ENCODE assay signal across 8 cellular contexts in genomic region chr5:174571662-174572397, GRCh38.
A peak's percentile ranks its signal among the peaks of the same experiment; 100 is the strongest.
DNase-seq lines count a peak whose midpoint lies in the region; ATAC-seq and TF ChIP-seq lines count a peak whose summit lies in the region.

No MANE protein-coding gene starts in this region.

- no peak overlapping the region for H3K27ac ChIP-seq in CD8-positive, alpha-beta memory T cell (ENCODE audit: low read depth, low read length)

- no peaks in the 10 kb centered on the region for H3K36me3 Mint-ChIP-seq in CD8-positive, alpha-beta memory T cell

- H3K9me3 Mint-ChIP-seq in CD8-positive, alpha-beta memory T cell, result peaks cover 0 to 5% (median 2%) of the 10 kb centered on the region in 5 donors

- no peaks in the 10 kb centered on the region for H3K36me3 ChIP-seq in CD8-positive, alpha-beta memory T cell (ENCODE audit: insufficient read depth, low read length)

- no peak for ATAC-seq in HG03095 (IDR thresholded peaks at IDR 0.05; ENCODE audit: unreplicated experiment)

- CTCF ChIA-PET in CD8-positive, alpha-beta memory T cell (lab: Charles Lee), result no interaction called here

- WGBS in lower leg skin, 2 donors, result 8 to 12% methylated on average over 7 of the region's 7 CpGs

- POLR2A ChIA-PET in CD8-positive, alpha-beta memory T cell (lab: Charles Lee), result no interaction called here

- no peak for TF ChIP-seq CTCF in lower leg skin (IDR thresholded peaks at IDR 0.05)

- TF ChIP-seq POLR2A in lower leg skin (IDR thresholded peaks at IDR 0.05), result no peak

- H3K4me3 ChIP-seq in lower leg skin (ENCODE audit: low read depth, poor library complexity, severe bottlenecking), result no peak overlapping the region
- H3K4me3 ChIP-seq in CD8-positive, alpha-beta memory T cell (ENCODE audit: low read length), result no peak overlapping the region

- H3K9me3 ChIP-seq in CD8-positive, alpha-beta memory T cell (ENCODE audit: low read length), result no peaks in the 10 kb centered on the region

- H3K4me1 Mint-ChIP-seq in CD8-positive, alpha-beta memory T cell, result no peaks in the 10 kb centered on the region

- no peak overlapping the region for H3K27ac Mint-ChIP-seq in CD8-positive, alpha-beta memory T cell

- H3K27me3 ChIP-seq in CD8-positive, alpha-beta memory T cell (ENCODE audit: insufficient read depth, low read length, poor library complexity, severe bottlenecking), result no peaks in the 10 kb centered on the region

- peak; percentile 4 for DNase-seq in NCI-H2196 (lab: John Stamatoyannopoulos, UW; ENCODE audit: unreplicated experiment)
- no peak for DNase-seq in NCI-H2196 treated with DMSO at 0.1 percent for 48 hours (lab: John Stamatoyannopoulos, UW; ENCODE audit: unreplicated experiment)
- peak; percentile 90 for DNase-seq in dedifferentiated amniotic fluid mesenchymal stem cell (ENCODE audit: extremely low spot score)
- peak; percentile 70 to 84 for DNase-seq in lower leg skin (ENCODE audit: low spot score in 2 of 2)
- no peak for DNase-seq in CD8-positive, alpha-beta memory T cell
- no peak for DNase-seq in NCI-H82 (lab: John Stamatoyannopoulos, UW)
- DNase-seq in NK-92 treated with Interleukin-12 subunit alpha and Interleukin-12 subunit beta, amount 100 ng/mL, for 24 hours (lab: John Stamatoyannopoulos, UW), result no peak

- H3K27me3 Mint-ChIP-seq in CD8-positive, alpha-beta memory T cell, result peaks cover 0 to 1% of the 10 kb centered on the region in 2 donors

- no peak overlapping the region for H3K4me3 Mint-ChIP-seq in CD8-positive, alpha-beta memory T cell

- intact Hi-C loops in lower leg skin (cut with DNase I; ENCODE audit: low total_unique reads), result no loop called here

- no peaks in the 10 kb centered on the region for H3K4me1 ChIP-seq in CD8-positive, alpha-beta memory T cell (ENCODE audit: insufficient read depth, low read length)

Comparison
In these comparisons a context has a peak if more than half of its experiments do, and no peak if none do; other contexts are left out.
1. DNase-seq: peak in NCI-H2196 (single experiment), dedifferentiated amniotic fluid mesenchymal stem cell (single experiment) and lower leg skin (2 of 2); none in NCI-H2196 treated with DMSO at 0.1 percent for 48 hours (single experiment), CD8-positive, alpha-beta memory T cell (0 of 5), NCI-H82 (single experiment) and NK-92 treated with Interleukin-12 subunit alpha and Interleukin-12 subunit beta, amount 100 ng/mL, for 24 hours (single experiment).